Comparison of ENCODE assay signal across 15 cellular contexts in genomic region chr20:4234128-4234527, GRCh38. TPM values are rescaled to one million over a fixed set of nuclear protein-coding genes. Genes with fewer than 3 reads are reported as not detected.
DNase-seq lines count a peak whose midpoint lies in the region; ATAC-seq, FAIRE-seq and TF ChIP-seq lines count a peak whose summit lies in the region.
"Had no signal": no experiment of that assay in that cellular context is flagged by ENCODE, and none has a peak within 500 bp of the region (broad histone marks: within the 10 kb centered on the region; RNA-seq: fewer than 3 reads in every experiment).

No MANE protein-coding gene starts in this region.

- peak; percentile 77 to 94 (median 85) for ATAC-seq in pancreas
- no peak for ATAC-seq in activated CD4-positive, CD25-positive, alpha-beta regulatory T cell treated with anti-CD3 and anti-CD28 coated beads, Interleukin-2, amount 50 U/mL, for 24 hours

- no peaks in the 10 kb centered on the region for H3K4me1 Mint-ChIP-seq in CD14-positive monocyte
- H3K4me1 Mint-ChIP-seq: neural crest cell had no signal

- no peaks in the 10 kb centered on the region for H4K20me1 ChIP-seq in MM.1S (ENCODE audit: insufficient read depth, low read length)

- no peaks in the 10 kb centered on the region for H3K9me2 ChIP-seq in MM.1S (replicated peaks; ENCODE audit: insufficient read depth, low read length)

- intact Hi-C loops in pancreas (cut with DNase I) (no loop called here), CD14-positive monocyte (cut with micrococcal nuclease) (no loop called here)

- no peak overlapping the region for H3K4me3 ChIP-seq in pancreas
- no peak overlapping the region for H3K4me3 ChIP-seq in MM.1S (ENCODE audit: low read length)
- H3K4me3 ChIP-seq: esophagus muscularis mucosa had no signal

- H3K27ac Mint-ChIP-seq in CD14-positive monocyte: no peak overlapping the region

- no peaks in the 10 kb centered on the region for H3K9me3 ChIP-seq in pancreas
- H3K9me3 ChIP-seq in MM.1S (replicated peaks; ENCODE audit: insufficient read depth, low read length): no peaks in the 10 kb centered on the region

- FAIRE-seq in pancreas (lab: Jason Lieb, UNC): no peak

- DNase-seq in G401 (ENCODE audit: low spot score) (peak; percentile 83), RKO (ENCODE audit: low spot score) (peak; percentile 60), epithelial cell of prostate (ENCODE audit: low read depth, low spot score) (peak; percentile 77), pancreas (peak in 4 of 6 donors; percentile 21 to 62 (median 50)), CD14-positive monocyte (ENCODE audit: low spot score) (no peak), MM.1S (no peak)
- DNase-seq in activated T-cell treated with anti-CD3 and anti-CD28 coated beads, Interleukin-2, amount 50 U/mL, for 48 hours: no peak
- DNase-seq: activated CD4-positive, CD25-positive, alpha-beta regulatory T cell; activated T-cell treated with anti-CD3 and anti-CD28 coated beads for 4 hours; MV-4-11; NCI-H526 treated with DMSO at 0.1 percent for 48 hours had no signal

- 6 to 18% methylated on average over 4 of the region's 4 CpGs for WGBS in pancreas, 2 donors

- H3K4me3 Mint-ChIP-seq in CD14-positive monocyte: no peak overlapping the region
- H3K4me3 Mint-ChIP-seq: neural crest cell had no signal

- H3K27me3 Mint-ChIP-seq in CD14-positive monocyte (ENCODE audit: low read depth in 3 of 3): peaks cover 8 to 11% (median 11%) of the 10 kb centered on the region in 3 donors

- H3K79me2 ChIP-seq in MM.1S (ENCODE audit: low read length): no peaks in the 10 kb centered on the region

- in situ Hi-C loops in G401 (cut with HindIII; ENCODE audit: low sequenced_read_pairs): no loop called here

- H3K27me3 ChIP-seq in pancreas (no peaks in the 10 kb centered on the region), MM.1S (replicated peaks; ENCODE audit: insufficient read depth, low read length) (no peaks in the 10 kb centered on the region)

- H3K27ac ChIP-seq in epithelial cell of prostate (no peak overlapping the region), pancreas (no peak overlapping the region), MM.1S (ENCODE audit: low read length) (no peak overlapping the region)
- H3K27ac ChIP-seq: esophagus muscularis mucosa had no signal

- no peak overlapping the region for H2AFZ ChIP-seq in MM.1S (ENCODE audit: low read length)

- H3K36me3 ChIP-seq in pancreas (no peaks in the 10 kb centered on the region), MM.1S (replicated peaks; ENCODE audit: insufficient read depth, low read length) (no peaks in the 10 kb centered on the region)
- H3K36me3 ChIP-seq: esophagus muscularis mucosa had no signal

- no peaks in the 10 kb centered on the region for H3F3A ChIP-seq in MM.1S (ENCODE audit: insufficient read depth, low read length)

- H3K9ac ChIP-seq in MM.1S (ENCODE audit: low read length): no peak overlapping the region

- TF ChIP-seq CTCF in pancreas (IDR thresholded peaks at IDR 0.05) (no peak), CD14-positive monocyte (IDR thresholded peaks at IDR 0.05) (no peak), MM.1S (IDR thresholded peaks at IDR 0.05; ENCODE audit: low read length) (no peak)

- H3K4me2 ChIP-seq in MM.1S (ENCODE audit: low read depth, low read length): no peak overlapping the region

- no peaks in the 10 kb centered on the region for H3K36me3 Mint-ChIP-seq in CD14-positive monocyte

- H3K4me1 ChIP-seq in pancreas (no peaks in the 10 kb centered on the region), MM.1S (ENCODE audit: low read length) (no peaks in the 10 kb centered on the region)

- H3K9me3 Mint-ChIP-seq in CD14-positive monocyte: peaks cover 0 to 21% (median 7%) of the 10 kb centered on the region in 7 donors
- H3K9me3 Mint-ChIP-seq: neural crest cell had no signal

RNA-seq across cellular contexts. Expression of gene ADRA1D, which starts 15.0 kb away (rescaled TPM):
- total RNA-seq in G401 (2014; rRNA removed; shearing (Covaris generic)): not detected in 2 replicates
- under 1 TPM; 0.12 to 0.83 (median 0.18) TPM for total RNA-seq in pancreas
- polyA plus RNA-seq in pancreas (under 1 TPM; 0.26 to 0.38 TPM), CD14-positive monocyte (not detected)
- total RNA-seq: SK-MEL-5 had no signal

Comparison
In these comparisons a context has a peak if more than half of its experiments do, and no peak if none do; other contexts are left out.
1. DNase-seq: peak in G401 (single experiment), RKO (single experiment), epithelial cell of prostate (single experiment) and pancreas (4 of 6); none in CD14-positive monocyte (single experiment), MM.1S (single experiment) and activated T-cell treated with anti-CD3 and anti-CD28 coated beads, Interleukin-2, amount 50 U/mL, for 48 hours (0 of 2).
2. ATAC-seq: peak in pancreas (4 of 4); none in activated CD4-positive, CD25-positive, alpha-beta regulatory T cell treated with anti-CD3 and anti-CD28 coated beads, Interleukin-2, amount 50 U/mL, for 24 hours (0 of 2).